25 cellular contexts compared by ENCODE assay signal in genomic region chr11:106216281-106216680, GRCh38.
"Had no signal": no experiment of that assay in that cellular context is flagged by ENCODE, and none has a peak within 500 bp of the region (broad histone marks: within the 10 kb centered on the region; RNA-seq: fewer than 3 reads in every experiment).

No MANE protein-coding gene starts in this region.

- H3K27me3 Mint-ChIP-seq: stimulated activated naive B cell treated with anti-CD40 and anti-IgM and Interleukin-4, amounts not matched to agents 10 μg/mL and 1 μg/mL and 100 μg/mL, for 72 hours had no signal

- ATAC-seq: activated CD4-positive, alpha-beta T cell treated with anti-CD3 and anti-CD28 coated beads for 36 hours; activated T-cell treated with anti-CD3 and anti-CD28 coated beads, Interleukin-2, amount 50 U/mL, for 4 hours; effector memory CD8-positive, alpha-beta T cell; lower lobe of right lung; mucosa of descending colon; right lobe of liver; stimulated activated naive B cell treated with anti-CD40 and anti-IgM and Interleukin-4, amounts not matched to agents 10 μg/mL and 1 μg/mL and 100 μg/mL, for 72 hours; WTC11 had no signal

- H3K27me3 ChIP-seq: esophagus squamous epithelium, right lobe of liver, uterus had no signal

- H3K9me3 Mint-ChIP-seq: effector memory CD8-positive, alpha-beta T cell; nephron progenitor cell had no signal

- H3K4me1 ChIP-seq: esophagus squamous epithelium, lower lobe of right lung, parathyroid adenoma, right lobe of liver, uterus had no signal

- H3K4me3 ChIP-seq: esophagus squamous epithelium, lower lobe of right lung, mucosa of descending colon, right lobe of liver, smooth muscle cell, uterus had no signal

- H3K4me3 Mint-ChIP-seq: activated CD4-positive, alpha-beta T cell treated with anti-CD3 and anti-CD28 coated beads for 36 hours; activated naive CD8-positive, alpha-beta T cell treated with anti-CD3 and anti-CD28 coated beads for 36 hours; activated T-cell treated with anti-CD3 and anti-CD28 coated beads, Interleukin-2, amount 50 U/mL, for 4 hours; effector memory CD8-positive, alpha-beta T cell; nephron progenitor cell; stimulated activated naive B cell treated with anti-CD40 and anti-IgM and Interleukin-4, amounts not matched to agents 10 μg/mL and 1 μg/mL and 100 μg/mL, for 72 hours; T-helper 1 cell treated with Interleukin-12 subunit alpha and Interleukin-12 subunit beta and Interleukin-4 antibody, amounts not matched to agents 30 μg/mL and 1 μg/mL, for 36 hours; WTC11 had no signal

- H3K9me3 ChIP-seq: esophagus squamous epithelium, lower lobe of right lung, right lobe of liver, uterus had no signal

- H3K36me3 ChIP-seq: esophagus squamous epithelium, lower lobe of right lung, right lobe of liver, uterus had no signal

- DNase-seq: activated CD4-positive, alpha-beta T cell treated with anti-CD3 and anti-CD28 coated beads for 36 hours; activated CD4-positive, alpha-beta T cell treated with anti-CD3 and anti-CD28 coated beads, Interleukin-2, amount 50 U/mL, for 4 hours; activated CD8-positive, alpha-beta memory T cell treated with anti-CD3 and anti-CD28 coated beads for 24 hours; activated CD8-positive, alpha-beta memory T cell treated with anti-CD3 and anti-CD28 coated beads, Interleukin-2, amount 50 U/mL, for 4 hours; activated naive CD4-positive, alpha-beta T cell treated with Interleukin-2 at 50 U/mL for 16 hours; activated naive CD8-positive, alpha-beta T cell treated with anti-CD3 and anti-CD28 coated beads for 36 hours; activated T-cell treated with anti-CD3 and anti-CD28 coated beads, Interleukin-2, amount 50 U/mL, for 4 hours; central memory CD4-positive, alpha-beta T cell; effector memory CD8-positive, alpha-beta T cell; esophagus squamous epithelium; foreskin melanocyte; lower lobe of right lung; mesendoderm; mucosa of descending colon; nephron progenitor cell; right lobe of liver; stimulated activated CD4-positive, alpha-beta T cell treated with anti-CD3 and anti-CD28 coated beads, Interleukin-2, amount 100 ng/mL, for 48 hours; stimulated activated CD8-positive, alpha-beta memory T cell treated with anti-CD3 and anti-CD28 coated beads, Interleukin-4, amount 100 ng/mL, for 48 hours; stimulated activated naive B cell treated with anti-CD40 and anti-IgM and Interleukin-4, amounts not matched to agents 10 μg/mL and 1 μg/mL and 100 μg/mL, for 72 hours; T1000; uterus had no signal

- H3K27ac Mint-ChIP-seq: activated CD4-positive, alpha-beta T cell treated with anti-CD3 and anti-CD28 coated beads for 36 hours; activated naive CD8-positive, alpha-beta T cell treated with anti-CD3 and anti-CD28 coated beads for 36 hours; effector memory CD8-positive, alpha-beta T cell; nephron progenitor cell; stimulated activated naive B cell treated with anti-CD40 and anti-IgM and Interleukin-4, amounts not matched to agents 10 μg/mL and 1 μg/mL and 100 μg/mL, for 72 hours; T-helper 1 cell treated with Interleukin-12 subunit alpha and Interleukin-12 subunit beta and Interleukin-4 antibody, amounts not matched to agents 30 μg/mL and 1 μg/mL, for 36 hours; WTC11 had no signal

- H3K27ac ChIP-seq: esophagus squamous epithelium, lower lobe of right lung, parathyroid adenoma, right lobe of liver, uterus had no signal

- H3K36me3 Mint-ChIP-seq: activated naive CD8-positive, alpha-beta T cell treated with anti-CD3 and anti-CD28 coated beads for 36 hours; stimulated activated naive B cell treated with anti-CD40 and anti-IgM and Interleukin-4, amounts not matched to agents 10 μg/mL and 1 μg/mL and 100 μg/mL, for 72 hours; WTC11 had no signal

- H3K4me1 Mint-ChIP-seq: activated CD4-positive, alpha-beta T cell treated with anti-CD3 and anti-CD28 coated beads for 36 hours; activated naive CD8-positive, alpha-beta T cell treated with anti-CD3 and anti-CD28 coated beads for 36 hours; stimulated activated naive B cell treated with anti-CD40 and anti-IgM and Interleukin-4, amounts not matched to agents 10 μg/mL and 1 μg/mL and 100 μg/mL, for 72 hours; WTC11 had no signal
